In genomic region chr2:218005486-218005885, GRCh38 we compare ENCODE assay signal across 28 cellular contexts. TPM values are rescaled to one million over a fixed set of nuclear protein-coding genes. Genes with fewer than 3 reads are reported as not detected.
A peak's percentile ranks its signal among the peaks of the same experiment; 100 is the strongest.
DNase-seq lines count a peak whose midpoint lies in the region; ATAC-seq, FAIRE-seq and TF ChIP-seq lines count a peak whose summit lies in the region.
"Had no signal": no experiment of that assay in that cellular context is flagged by ENCODE, and none has a peak within 500 bp of the region (broad histone marks: within the 10 kb centered on the region; RNA-seq: fewer than 3 reads in every experiment).

No MANE protein-coding gene starts in this region.

- peaks cover 29% of the 10 kb centered on the region for H3F3A ChIP-seq in SK-N-SH (replicated peaks; ENCODE audit: insufficient read depth)

- FAIRE-seq in astrocyte (lab: Jason Lieb, UNC): no peak
- FAIRE-seq: GM18507, HTR-8/SVneo had no signal

- DNase-seq in SK-N-SH: no peak
- DNase-seq in astrocyte (ENCODE audit: low read depth): no peak
- DNase-seq in tibial artery: no peak
- no peak for DNase-seq in lower lobe of right lung
- no peak for DNase-seq in BE2C
- DNase-seq in activated naive CD4-positive, alpha-beta T cell treated with Interleukin-2 at 50 U/mL for 16 hours: no peak
- DNase-seq: activated CD8-positive, alpha-beta T cell treated with anti-CD3 and anti-CD28 coated beads, Interleukin-2, amount 10 ng/mL, durations not matched to agents 7 days and 5 days; activated naive CD4-positive, alpha-beta T cell treated with anti-CD3 and anti-CD28 coated beads, Interleukin-2, amount 10 ng/mL, durations not matched to agents 7 days and 5 days; activated T-cell treated with anti-CD3 and anti-CD28 coated beads, Interleukin-2, amount 50 U/mL, for 1 hour; effector memory CD8-positive, alpha-beta T cell; immature natural killer cell; Karpas-422; NCI-H1092; NCI-H1930; NCI-H345; occipital lobe; stimulated activated CD4-positive, alpha-beta T cell treated with anti-CD3 and anti-CD28 coated beads, Interleukin-2, amount 100 ng/mL, for 24 hours; stimulated activated naive CD4-positive, alpha-beta T cell; T-helper 9 cell; trophoblast cell had no signal

- peak overlapping the region; percentile 38 for H3K27ac Mint-ChIP-seq in astrocyte (ENCODE audit: unreplicated experiment)
- H3K27ac Mint-ChIP-seq: activated CD8-positive, alpha-beta T cell treated with anti-CD3 and anti-CD28 coated beads, Interleukin-2, amount 10 ng/mL, durations not matched to agents 7 days and 5 days; activated naive CD4-positive, alpha-beta T cell treated with anti-CD3 and anti-CD28 coated beads, Interleukin-2, amount 10 ng/mL, durations not matched to agents 7 days and 5 days; effector memory CD8-positive, alpha-beta T cell; immature natural killer cell had no signal

- H3K36me3 ChIP-seq in SK-N-SH (replicated peaks in 1 of 2; ENCODE audit: control insufficient read depth in 1 of 2, insufficient read depth in 2 of 2, low read length in 1 of 2): no peaks in the 10 kb centered on the region
- H3K36me3 ChIP-seq in astrocyte (ENCODE audit: insufficient read depth, low read length): no peaks in the 10 kb centered on the region
- no peaks in the 10 kb centered on the region for H3K36me3 ChIP-seq in mesodermal cell (ENCODE audit: control insufficient read depth, insufficient read depth, low read length)
- H3K36me3 ChIP-seq in tibial artery: no peaks in the 10 kb centered on the region
- no peaks in the 10 kb centered on the region for H3K36me3 ChIP-seq in lower lobe of right lung
- H3K36me3 ChIP-seq in BE2C: peaks cover 20% of the 10 kb centered on the region

- H3K4me1 Mint-ChIP-seq in astrocyte (ENCODE audit: low read depth, unreplicated experiment): peaks cover 52% of the 10 kb centered on the region

- no peaks in the 10 kb centered on the region for H3K27me3 ChIP-seq in SK-N-SH (ENCODE audit: insufficient read depth)
- no peaks in the 10 kb centered on the region for H3K27me3 ChIP-seq in astrocyte (ENCODE audit: insufficient read depth, low read length)
- H3K27me3 ChIP-seq in tibial artery: no peaks in the 10 kb centered on the region
- peaks cover 11% of the 10 kb centered on the region for H3K27me3 ChIP-seq in lower lobe of right lung (ENCODE audit: low read depth)
- no peaks in the 10 kb centered on the region for H3K27me3 ChIP-seq in BE2C
- H3K27me3 ChIP-seq: BLaER1 had no signal

- no peak for TF ChIP-seq RAD21 in SK-N-SH (IDR thresholded peaks at IDR 0.05; ENCODE audit: low read length)

- POLR2A ChIA-PET in SK-N-SH (lab: Yijun Ruan, JAX): interaction anchor here (0.6 kb wide), 1 partner anchor 96 kb away, joined by 3 read pairs; no protein-coding TSS in a partner anchor

- intact Hi-C loops in tibial artery (cut with DNase I; ENCODE audit: low total_unique reads) (no loop called here), lower lobe of right lung (cut with DNase I) (no loop called here)

- H3K9me3 ChIP-seq in SK-N-SH: no peaks in the 10 kb centered on the region
- no peaks in the 10 kb centered on the region for H3K9me3 ChIP-seq in astrocyte (ENCODE audit: insufficient read depth, low read depth, low read length)
- no peaks in the 10 kb centered on the region for H3K9me3 ChIP-seq in mesodermal cell (ENCODE audit: control insufficient read depth, low read length)
- H3K9me3 ChIP-seq in tibial artery: no peaks in the 10 kb centered on the region
- no peaks in the 10 kb centered on the region for H3K9me3 ChIP-seq in lower lobe of right lung
- H3K9me3 ChIP-seq in BE2C: no peaks in the 10 kb centered on the region
- H3K9me3 ChIP-seq: BLaER1 had no signal

- H3K27me3 Mint-ChIP-seq in astrocyte (ENCODE audit: low read depth, unreplicated experiment): peaks cover 2% of the 10 kb centered on the region

- H3K4me3 Mint-ChIP-seq in astrocyte (ENCODE audit: unreplicated experiment): peak overlapping the region; percentile 15
- H3K4me3 Mint-ChIP-seq: activated CD8-positive, alpha-beta T cell treated with anti-CD3 and anti-CD28 coated beads, Interleukin-2, amount 10 ng/mL, durations not matched to agents 7 days and 5 days; activated naive CD4-positive, alpha-beta T cell treated with anti-CD3 and anti-CD28 coated beads, Interleukin-2, amount 10 ng/mL, durations not matched to agents 7 days and 5 days; effector memory CD8-positive, alpha-beta T cell; immature natural killer cell had no signal

- TF ChIP-seq EP300 in SK-N-SH (IDR thresholded peaks at IDR 0.05; ENCODE audit: borderline replicate concordance in 1 of 2, low read depth in 1 of 2, low read length in 1 of 2): no peak

- WGBS in SK-N-SH (ENCODE audit: low lambda C conversion rate): 41% methylated on average over 3 of the region's 3 CpGs
- WGBS in mesodermal cell (ENCODE audit: insufficient coverage in 2 of 2), 2 experiments: 71 to 94% methylated on average over 1 to 3 of the region's 3 CpGs

- H4K20me1 ChIP-seq in SK-N-SH (ENCODE audit: insufficient read depth): peaks cover 8% of the 10 kb centered on the region; the same call in 1 of the 2 replicates
- peaks cover 7% of the 10 kb centered on the region for H4K20me1 ChIP-seq in astrocyte (ENCODE audit: insufficient read depth, low read length)

- H3K36me3 Mint-ChIP-seq in astrocyte (ENCODE audit: low read depth, unreplicated experiment): peaks cover 4% of the 10 kb centered on the region
- H3K36me3 Mint-ChIP-seq: activated naive CD4-positive, alpha-beta T cell treated with anti-CD3 and anti-CD28 coated beads, Interleukin-2, amount 10 ng/mL, durations not matched to agents 7 days and 5 days; immature natural killer cell had no signal

- H3K9ac ChIP-seq in SK-N-SH: no peak overlapping the region
- H3K9ac ChIP-seq in astrocyte (ENCODE audit: low read length): no peak overlapping the region

- CTCF ChIA-PET in SK-N-SH (lab: Yijun Ruan, JAX): interaction anchor here (0.7 to 30.4 kb wide), 5 partner anchors 8 to 212 kb away, joined by 3 to 666 read pairs (median 5); no protein-coding TSS in a partner anchor

- H2AFZ ChIP-seq in SK-N-SH (ENCODE audit: low read depth) (no peak overlapping the region), astrocyte (ENCODE audit: low read depth, low read length) (no peak overlapping the region)

- TF ChIP-seq CTCF in SK-N-SH (IDR thresholded peaks at IDR 0.05) (no peak), astrocyte (IDR thresholded peaks at IDR 0.05; ENCODE audit: insufficient read depth, low read depth, low read length) (no peak), tibial artery (IDR thresholded peaks at IDR 0.05) (no peak), lower lobe of right lung (IDR thresholded peaks at IDR 0.05) (no peak), BE2C (IDR thresholded peaks at IDR 0.05; ENCODE audit: low read depth, low read length) (no peak)

- H3K79me2 ChIP-seq in SK-N-SH (ENCODE audit: insufficient read depth) (peaks cover 78% of the 10 kb centered on the region), astrocyte (ENCODE audit: insufficient read depth, low read length) (peaks cover 20% of the 10 kb centered on the region)

- no peak for ATAC-seq in SK-N-SH treated with all-trans-retinoic acid at 6 μM for 48 hours
- no peak for ATAC-seq in lower lobe of right lung
- ATAC-seq: activated CD8-positive, alpha-beta T cell treated with anti-CD3 and anti-CD28 coated beads, Interleukin-2, amount 10 ng/mL, durations not matched to agents 7 days and 5 days; effector memory CD8-positive, alpha-beta T cell; sciatic nerve had no signal

- peak overlapping the region; percentile 86 to 98; a peak in 3 of 4 replicates for H3K27ac ChIP-seq in SK-N-SH (ENCODE audit: low read depth in 2 of 2, low read length in 1 of 2)
- no peak overlapping the region for H3K27ac ChIP-seq in astrocyte (ENCODE audit: low read depth, low read length)
- H3K27ac ChIP-seq in mesodermal cell (ENCODE audit: low read depth, low read length, severe bottlenecking): peak overlapping the region; percentile 53
- peak overlapping the region; percentile 80 to 81 for H3K27ac ChIP-seq in tibial artery
- no peak overlapping the region for H3K27ac ChIP-seq in lower lobe of right lung
- H3K27ac ChIP-seq: 22Rv1 had no signal

- no peaks in the 10 kb centered on the region for H3K9me2 ChIP-seq in SK-N-SH

- H3K4me1 ChIP-seq in SK-N-SH (ENCODE audit: control insufficient read depth in 1 of 2, insufficient read depth in 2 of 2, low read depth in 1 of 2, low read length in 1 of 2) (peaks cover 56 to 83% of the 10 kb centered on the region in 2 experiments), astrocyte (ENCODE audit: insufficient read depth, low read length) (peaks cover 64% of the 10 kb centered on the region), mesodermal cell (ENCODE audit: control insufficient read depth, insufficient read depth, low read length, poor library complexity, severe bottlenecking) (peaks cover 76% of the 10 kb centered on the region), tibial artery (peaks cover 4 to 79% (median 50%) of the 10 kb centered on the region in 4 donors), lower lobe of right lung (peaks cover 25% of the 10 kb centered on the region), BE2C (peaks cover 54% of the 10 kb centered on the region)

- H3K4me2 ChIP-seq in SK-N-SH (peak overlapping the region; percentile 98; the same call in 1 of the 2 replicates), astrocyte (ENCODE audit: low read length) (no peak overlapping the region)

- no peak overlapping the region for H3K4me3 ChIP-seq in SK-N-SH (ENCODE audit: low read depth in 2 of 2, low read length in 1 of 2)
- H3K4me3 ChIP-seq in astrocyte (ENCODE audit: insufficient read depth, low read depth, low read length): no peak overlapping the region
- no peak overlapping the region for H3K4me3 ChIP-seq in mesodermal cell (ENCODE audit: extremely low read depth, insufficient read depth, low read length, poor library complexity, severe bottlenecking)
- H3K4me3 ChIP-seq in tibial artery: no peak overlapping the region
- no peak overlapping the region for H3K4me3 ChIP-seq in lower lobe of right lung
- H3K4me3 ChIP-seq in BE2C (ENCODE audit: low read depth, low read length): no peak overlapping the region
- H3K4me3 ChIP-seq: BLaER1, lung had no signal

- H3K9me3 Mint-ChIP-seq in astrocyte (ENCODE audit: unreplicated experiment): peaks cover 2% of the 10 kb centered on the region
- H3K9me3 Mint-ChIP-seq: activated naive CD4-positive, alpha-beta T cell treated with anti-CD3 and anti-CD28 coated beads, Interleukin-2, amount 10 ng/mL, durations not matched to agents 7 days and 5 days; effector memory CD8-positive, alpha-beta T cell; immature natural killer cell had no signal

TF ChIP-seq in SK-N-SH, 30 proteins besides CTCF, POLR2A, EP300 and RAD21 (continues in another document):
- TF ChIP-seq JUND (IDR thresholded peaks at IDR 0.05) (peak; percentile 9; the same call in 1 of the 2 replicates), RFX5 (IDR thresholded peaks at IDR 0.05; ENCODE audit: low read length) (no peak)

TF ChIP-seq in SK-N-SH treated with all-trans-retinoic acid at 6 μM for 48 hours, 23 proteins besides CTCF, POLR2A, EP300 and RAD21 (continues in another document):
- TF ChIP-seq BACH2 (CRISPR knock-in tag; IDR thresholded peaks at IDR 0.05; ENCODE audit: borderline replicate concordance) (no peak), SNAI2 (CRISPR knock-in tag; IDR thresholded peaks at IDR 0.05) (no peak)

RNA-seq across cellular contexts. Expression of gene TNS1, which starts 2.7 kb away (rescaled TPM):
- 10.5 and 12.1 TPM in 2 replicates for polyA plus RNA-seq in SK-N-SH (2012; rRNA removed)
- polyA plus RNA-seq in SK-N-SH (2012; cell fraction: cytosol; rRNA removed): 7.1 and 10.2 TPM in 2 replicates
- polyA plus RNA-seq in SK-N-SH (2012; cell fraction: nucleus; rRNA removed): 34.1 and 40.8 TPM in 2 replicates
- total RNA-seq in astrocyte (219 and 264 TPM in 2 replicates), lower lobe of right lung (505 TPM)
- 26.9 TPM for polyA plus RNA-seq in mesodermal cell (2013, experiment 1 of 2)
- polyA plus RNA-seq in mesodermal cell (2013, experiment 2 of 2): 24.8 TPM
- polyA plus RNA-seq in BE2C (2012; ENCODE audit: insufficient read depth, insufficient read length, low read depth): 65.0 TPM

Comparison
In these comparisons a context has a peak if more than half of its experiments do, and no peak if none do; other contexts are left out.
1. H3K27ac ChIP-seq: peak in SK-N-SH (2 of 2), mesodermal cell (single experiment) and tibial artery (2 of 2); none in astrocyte (single experiment) and lower lobe of right lung (single experiment).